ENCODE assay signal across 9 cellular contexts in genomic region chr22:19723990-19724827, GRCh38. TPM values are rescaled to one million over a fixed set of nuclear protein-coding genes. Genes with fewer than 3 reads are reported as not detected.
DNase-seq lines count a peak whose midpoint lies in the region; ATAC-seq, FAIRE-seq and TF ChIP-seq lines count a peak whose summit lies in the region.
"Had no signal": no experiment of that assay in that cellular context is flagged by ENCODE, and none has a peak within 500 bp of the region (broad histone marks: within the 10 kb centered on the region; RNA-seq: fewer than 3 reads in every experiment).

No MANE protein-coding gene starts in this region.

- H3K36me3 ChIP-seq in K562 (ENCODE audit: control insufficient read depth, insufficient read depth, low read length) (peaks cover 40% of the 10 kb centered on the region), mucosa of descending colon (ENCODE audit: low read depth) (no peaks in the 10 kb centered on the region), ascending aorta (peaks cover 10 to 18% of the 10 kb centered on the region in 2 donors)

- TF ChIP-seq RAD21 in K562 (CRISPR knock-in tag; conservative IDR thresholded peaks at IDR 0.05 in 1 of 2, IDR thresholded peaks at IDR 0.05 in 1 of 2) = peak in 1 of 2 experiments; percentile 93; a peak in 2 of 4 replicates

- peak overlapping the region; percentile 21 for H3K4me3 ChIP-seq in NB4 (ENCODE audit: low read depth, low read length)
- peak overlapping the region; percentile 55 for H3K4me3 ChIP-seq in K562
- no peak overlapping the region for H3K4me3 ChIP-seq in mucosa of descending colon
- H3K4me3 ChIP-seq in ascending aorta = no peak overlapping the region

- BruUV-seq in K562 (replicated peaks; lab: Mats Ljungman, UMichigan) = no TSS peak

- H3K27ac Mint-ChIP-seq in CD4-positive, alpha-beta T cell = no peak overlapping the region

- peaks cover 38% of the 10 kb centered on the region; the same call in 2 of the 3 replicates for H3K79me2 ChIP-seq in K562 (ENCODE audit: control insufficient read depth, insufficient read depth, low read length)

- CTCF ChIA-PET in CD4-positive, alpha-beta T cell (lab: Charles Lee) = interaction anchor here (0.6 to 1.3 kb wide), 4 partner anchors 32 to 264 kb away, joined by 3 to 4 read pairs (median 3); no protein-coding TSS in a partner anchor
- CTCF ChIA-PET in K562 (lab: Yijun Ruan, JAX; ENCODE audit: low intra/inter-chr PET ratio) = interaction anchor here (0.6 to 1.2 kb wide), 5 partner anchors 15 to 224 kb away, joined by 3 to 5 read pairs (median 4); no protein-coding TSS in a partner anchor

- in situ Hi-C loops in K562 (cut with MboI) = loop anchor here (10.0 kb wide), 1 partner anchor 391 kb away; the partner anchor contains the start of genes RANBP1 and TRMT2A

- DNase-seq in CD4-positive, alpha-beta T cell = peak in 2 of 10 experiments; percentile 14 to 37
- DNase-seq in NB4 (ENCODE audit: low read depth) = peak; percentile 72
- DNase-seq in K562 (ENCODE audit: extremely low read depth in 1 of 4, low spot score in 3 of 4) = peak; percentile 94 to 97 (median 94)
- no peak for DNase-seq in mucosa of descending colon
- no peak for DNase-seq in effector CD8-positive, alpha-beta T cell (lab: John Stamatoyannopoulos, UW)
- no peak for DNase-seq in ascending aorta (ENCODE audit: low spot score in 2 of 2)
- DNase-seq in 8988T = no peak
- no peak for DNase-seq in NCI-H345 treated with DMSO at 0.1 percent for 48 hours (lab: John Stamatoyannopoulos, UW; ENCODE audit: unreplicated experiment)

- peak; percentile 72 for TF ChIP-seq EP300 in K562 (IDR thresholded peaks at IDR 0.05; ENCODE audit: low read length)

- intact Hi-C loops in CD4-positive, alpha-beta T cell (cut with DNase I, micrococcal nuclease) = no loop called here
- intact Hi-C loops in K562 (cut with micrococcal nuclease) = loop anchor here (2.0 to 5.0 kb wide), 2 partner anchors 131 to 427 kb away; partner anchors contain the start of genes GNB1L and RTL10
- intact Hi-C loops in mucosa of descending colon (cut with DNase I, micrococcal nuclease) = no loop called here
- intact Hi-C loops in ascending aorta (cut with DNase I) = no loop called here

- H3K9ac ChIP-seq in K562 (ENCODE audit: insufficient read depth in 1 of 2, low read depth in 2 of 2, low read length in 2 of 2) = peak overlapping the region; percentile 70 to 98

- POLR2A ChIA-PET in CD4-positive, alpha-beta T cell (lab: Charles Lee) = interaction anchor here (0.7 kb wide), 1 partner anchor 186 kb away, joined by 3 read pairs; no protein-coding TSS in a partner anchor
- POLR2A ChIA-PET in K562 (lab: Yijun Ruan, JAX) = interaction anchor here (0.6 to 2.8 kb wide), 51 partner anchors 9 to 724 kb away, joined by 3 to 20 read pairs (median 4); partner anchors contain the start of genes COMT, GNB1L, RTL10 and TRMT2A

- H4K20me1 ChIP-seq in K562 (replicated peaks; ENCODE audit: control insufficient read depth, insufficient read depth, low read length) = peaks cover 40% of the 10 kb centered on the region

- ATAC-seq in CD4-positive, alpha-beta T cell (ENCODE audit: poor library complexity) = peak; percentile 78
- peak; percentile 70 for ATAC-seq in K562
- ATAC-seq in mucosa of descending colon = peak; percentile 50

- H3K27ac ChIP-seq in CD4-positive, alpha-beta T cell (ENCODE audit: low read depth, low read length) = no peak overlapping the region
- peak overlapping the region; percentile 88 for H3K27ac ChIP-seq in K562 (ENCODE audit: extremely low read depth, low read depth, low read length)
- H3K27ac ChIP-seq in ascending aorta = no peak overlapping the region

- H3K9me3 Mint-ChIP-seq in CD4-positive, alpha-beta T cell = no peaks in the 10 kb centered on the region

- FAIRE-seq in K562 (lab: Jason Lieb, UNC) = no peak

- no peaks in the 10 kb centered on the region for H3K36me3 Mint-ChIP-seq in CD4-positive, alpha-beta T cell (ENCODE audit: low read depth)

- H3K27me3 ChIP-seq in CD4-positive, alpha-beta T cell (ENCODE audit: control insufficient read depth, insufficient read depth, low read length) = peaks cover 46% of the 10 kb centered on the region
- H3K27me3 ChIP-seq in K562 (ENCODE audit: control insufficient read depth in 2 of 2, insufficient read depth in 2 of 2, low read length in 2 of 2) (no peaks in the 10 kb centered on the region; a peak in 1 of 5 replicates), ascending aorta (no peaks in the 10 kb centered on the region)

- H3K4me1 ChIP-seq in K562 (replicated peaks in 1 of 2; ENCODE audit: control insufficient read depth in 2 of 2, insufficient read depth in 2 of 2, low read length in 2 of 2) = peaks cover 45 to 90% of the 10 kb centered on the region in 2 experiments
- peaks cover 13% of the 10 kb centered on the region for H3K4me1 ChIP-seq in mucosa of descending colon (ENCODE audit: low read depth)
- H3K4me1 ChIP-seq in ascending aorta = peaks cover 2% of the 10 kb centered on the region in 2 donors

- H3K4me2 ChIP-seq in K562 (ENCODE audit: insufficient read depth, low read length) = peak overlapping the region; percentile 80

- H3K9me1 ChIP-seq in K562 (ENCODE audit: control insufficient read depth, insufficient read depth, low read length) = peaks cover 29% of the 10 kb centered on the region

- peaks cover 5% of the 10 kb centered on the region for H3K4me1 Mint-ChIP-seq in CD4-positive, alpha-beta T cell (ENCODE audit: low read depth)

- TF ChIP-seq POLR2A in NB4 (IDR thresholded peaks at IDR 0.05; ENCODE audit: extremely low read depth, insufficient read length) (no peak), K562 (conservative IDR thresholded peaks at IDR 0.05) (no peak)

- H3K27me3 Mint-ChIP-seq in CD4-positive, alpha-beta T cell = peaks cover 46% of the 10 kb centered on the region

- H2AFZ ChIP-seq in K562 (ENCODE audit: low read depth, low read length) = peak overlapping the region; percentile 79; the same call in 1 of the 2 replicates

- H3K4me3 Mint-ChIP-seq in CD4-positive, alpha-beta T cell = no peak overlapping the region

- WGBS in K562 (ENCODE audit: insufficient coverage, low coverage, missing lambda C conversion rate) = 29% methylated on average over 88 of the region's 88 CpGs

- no peaks in the 10 kb centered on the region for H3K9me3 ChIP-seq in CD4-positive, alpha-beta T cell (ENCODE audit: control insufficient read depth, low read length)
- H3K9me3 ChIP-seq in K562 (replicated peaks; ENCODE audit: control insufficient read depth, insufficient read depth, low read depth, low read length) (0 out of 2 replicates have a peak, but pooled peaks cover 2% of the 10 kb centered on the region), mucosa of descending colon (no peaks in the 10 kb centered on the region), ascending aorta (no peaks in the 10 kb centered on the region)

- no peak for TF ChIP-seq CTCF in CD4-positive, alpha-beta T cell (IDR thresholded peaks at IDR 0.05)
- TF ChIP-seq CTCF in NB4 (IDR thresholded peaks at IDR 0.05; ENCODE audit: low read depth, low read length) = peak; percentile 21
- peak; percentile 72 to 98 (median 97); a peak in 5 of 6 replicates for TF ChIP-seq CTCF in K562 (IDR thresholded peaks at IDR 0.05 in 2 of 3, conservative IDR thresholded peaks at IDR 0.05 in 1 of 3; ENCODE audit: insufficient read depth in 2 of 3, low read depth in 1 of 3, low read length in 3 of 3)
- TF ChIP-seq CTCF in mucosa of descending colon (IDR thresholded peaks at IDR 0.05) = no peak
- no peak for TF ChIP-seq CTCF in ascending aorta (IDR thresholded peaks at IDR 0.05)

RNA-seq across cellular contexts. Expression of gene GP1BB, which starts 0.9 kb away (rescaled TPM):
- total RNA-seq in CD4-positive, alpha-beta T cell = under 1 TPM in 1 of 2 experiments, not detected in 1; 0.22 TPM
- total RNA-seq in K562 (2011; cell fraction: chromatin; rRNA removed; ENCODE audit: low replicate concordance) = 12.5 and 89.3 TPM in 2 replicates
- total RNA-seq in K562 (2011; cell fraction: nucleolus; rRNA removed) = 145 and 149 TPM in 2 replicates
- 44.7 and 52.3 TPM in 2 replicates for total RNA-seq in K562 (2011; cell fraction: nucleoplasm; rRNA removed)
- 85.2 and 90.0 TPM in 2 replicates for total RNA-seq in K562 (2014; rRNA removed)
- total RNA-seq in K562 (2014; rRNA removed; fragmentation: Illumina TruSeq; extraction: Trizol) = 2.1 and 2.8 TPM in 2 replicates
- total RNA-seq in K562 (2015; rRNA removed; fragmentation: Illumina TruSeq; extraction: Trizol) = 1.6 and 5.2 TPM in 2 replicates
- 139 and 162 TPM in 2 replicates for total RNA-seq in K562 (2021)
- 9.2 and 33.6 TPM in 2 replicates for polyA plus RNA-seq in K562 (2011; rRNA removed)
- 60.0 and 286 TPM in 2 replicates for polyA plus RNA-seq in K562 (2011; cell fraction: cytosol; rRNA removed)
- 103 and 165 TPM in 2 replicates for polyA plus RNA-seq in K562 (2011; cell fraction: nucleus; rRNA removed)
- 49.9 and 97.0 TPM in 2 replicates for polyA plus RNA-seq in K562 (2012)
- 1.6 and 15.2 TPM in 2 replicates for polyA plus RNA-seq in K562 (2014; fragmentation: Illumina TruSeq; extraction: Trizol)
- 1 to 10 TPM in 1 of 2 experiments, under 1 TPM in 1; 0.69 to 1.1 TPM for polyA plus RNA-seq in K562 (2014; fragmentation: Nextera tagmentation; extraction: Ambion mirVana)
- 110 and 150 TPM in 2 replicates for polyA plus RNA-seq in K562 (2014; rRNA removed)
- polyA minus RNA-seq in K562 (2011; rRNA and poly(A)+ RNA removed) = 2.4 and 2.8 TPM in 2 replicates
- 43.2 and 113 TPM in 2 replicates for polyA minus RNA-seq in K562 (2011; cell fraction: cytosol; rRNA and poly(A)+ RNA removed)
- 19.4 and 37.3 TPM in 2 replicates for polyA minus RNA-seq in K562 (2011; cell fraction: nucleus; rRNA and poly(A)+ RNA removed)
- 1 to 10 TPM in 1 of 3 donors, under 1 TPM in 2; 0.34 to 1.5 (median 0.41) TPM for total RNA-seq in mucosa of descending colon
- 50.2 TPM for total RNA-seq in ascending aorta
- total RNA-seq: T-helper 2 cell treated with Interferon-gamma antibody and Interleukin-4, amounts not matched to agents 100 ng/mL and 5 ng/mL, for 36 hours had no signal

RNA-seq across cellular contexts. Expression of gene SEPTIN5, which starts 9.9 kb away (rescaled TPM):
- under 1 TPM; 0.71 to 0.75 TPM for total RNA-seq in CD4-positive, alpha-beta T cell
- total RNA-seq in K562 (2011; cell fraction: chromatin; rRNA removed; ENCODE audit: low replicate concordance) = 625 and 1,610 TPM in 2 replicates
- 538 and 650 TPM in 2 replicates for total RNA-seq in K562 (2011; cell fraction: nucleolus; rRNA removed)
- 407 and 495 TPM in 2 replicates for total RNA-seq in K562 (2011; cell fraction: nucleoplasm; rRNA removed)
- total RNA-seq in K562 (2014; rRNA removed) (116 and 125 TPM in 2 replicates), K562 (2014; rRNA removed; fragmentation: Illumina TruSeq; extraction: Trizol) (92.5 and 94.6 TPM in 2 replicates), K562 (2015; rRNA removed; fragmentation: Illumina TruSeq; extraction: Trizol) (28.1 and 34.9 TPM in 2 replicates), K562 (2021) (177 and 195 TPM in 2 replicates), mucosa of descending colon (10 to 100 TPM in 1 of 3 donors, 1 to 10 TPM in 2; 1.2 to 17.8 (median 2.7) TPM), ascending aorta (105 TPM)
- polyA plus RNA-seq in K562 (2011; rRNA removed) (119 and 238 TPM in 2 replicates), K562 (2014; fragmentation: Illumina TruSeq; extraction: Trizol) (135 and 164 TPM in 2 replicates), K562 (2014; fragmentation: Nextera tagmentation; extraction: Ambion mirVana) (1 to 10 TPM in 1 of 2 experiments, under 1 TPM in 1; 0.03 to 1.9 TPM), K562 (2014; rRNA removed) (129 and 135 TPM in 2 replicates)
- polyA plus RNA-seq in K562 (2011; cell fraction: cytosol; rRNA removed) = 143 and 156 TPM in 2 replicates
- 671 and 957 TPM in 2 replicates for polyA plus RNA-seq in K562 (2011; cell fraction: nucleus; rRNA removed)
- polyA plus RNA-seq in K562 (2012) = 122 and 123 TPM in 2 replicates
- polyA minus RNA-seq in K562 (2011; rRNA and poly(A)+ RNA removed) = 306 and 458 TPM in 2 replicates
- polyA minus RNA-seq in K562 (2011; cell fraction: cytosol; rRNA and poly(A)+ RNA removed) = 83.2 and 205 TPM in 2 replicates
- 284 and 666 TPM in 2 replicates for polyA minus RNA-seq in K562 (2011; cell fraction: nucleus; rRNA and poly(A)+ RNA removed)
- total RNA-seq: T-helper 2 cell treated with Interferon-gamma antibody and Interleukin-4, amounts not matched to agents 100 ng/mL and 5 ng/mL, for 36 hours had no signal

RNA-seq across cellular contexts. Expression of gene TBX1, which starts 36.4 kb away (rescaled TPM):
- total RNA-seq in CD4-positive, alpha-beta T cell = not detected
- 31.9 and 90.7 TPM in 2 replicates for total RNA-seq in K562 (2011; cell fraction: chromatin; rRNA removed; ENCODE audit: low replicate concordance)
- total RNA-seq in K562 (2011; cell fraction: nucleolus; rRNA removed) = 41.9 and 52.4 TPM in 2 replicates
- 40.6 and 47.0 TPM in 2 replicates for total RNA-seq in K562 (2011; cell fraction: nucleoplasm; rRNA removed)
- total RNA-seq in K562 (2014; rRNA removed) (8.9 and 14.0 TPM in 2 replicates), K562 (2014; rRNA removed; fragmentation: Illumina TruSeq; extraction: Trizol) (2.1 and 2.6 TPM in 2 replicates), K562 (2015; rRNA removed; fragmentation: Illumina TruSeq; extraction: Trizol) (3.5 and 3.9 TPM in 2 replicates), K562 (2021) (34.2 and 35.0 TPM in 2 replicates), mucosa of descending colon (1 to 10 TPM in 2 of 3 donors, under 1 TPM in 1; 0.90 to 4.1 (median 2.9) TPM), ascending aorta (not detected)
- polyA plus RNA-seq in K562 (2011; rRNA removed) (2.5 and 9.5 TPM in 2 replicates), K562 (2014; fragmentation: Illumina TruSeq; extraction: Trizol) (8.0 and 12.8 TPM in 2 replicates), K562 (2014; fragmentation: Nextera tagmentation; extraction: Ambion mirVana) (under 1 TPM; 0.07 to 0.11 TPM), K562 (2014; rRNA removed) (14.7 and 17.1 TPM in 2 replicates)
- polyA plus RNA-seq in K562 (2011; cell fraction: cytosol; rRNA removed) = 5.8 and 7.7 TPM in 2 replicates
- polyA plus RNA-seq in K562 (2011; cell fraction: nucleus; rRNA removed) = 55.1 and 87.1 TPM in 2 replicates
- polyA plus RNA-seq in K562 (2012) = 12.4 and 14.0 TPM in 2 replicates
- polyA minus RNA-seq in K562 (2011; rRNA and poly(A)+ RNA removed) = 2.2 and 5.5 TPM in 2 replicates
- 5.4 and 22.9 TPM in 2 replicates for polyA minus RNA-seq in K562 (2011; cell fraction: cytosol; rRNA and poly(A)+ RNA removed)
- 20.1 and 45.7 TPM in 2 replicates for polyA minus RNA-seq in K562 (2011; cell fraction: nucleus; rRNA and poly(A)+ RNA removed)

Comparison
In these comparisons a context has a peak if more than half of its experiments do, and no peak if none do; other contexts are left out.
1. DNase-seq: peak in NB4 (single experiment) and K562 (4 of 4); none in mucosa of descending colon (0 of 3), effector CD8-positive, alpha-beta T cell (single experiment), ascending aorta (0 of 2), 8988T (single experiment) and NCI-H345 treated with DMSO at 0.1 percent for 48 hours (single experiment).
2. CTCF ChIP-seq: peak in NB4 (single experiment) and K562 (3 of 3); none in CD4-positive, alpha-beta T cell (single experiment), mucosa of descending colon (single experiment) and ascending aorta (0 of 3).
3. H3K4me3 ChIP-seq: peak in NB4 (single experiment) and K562 (single experiment); none in mucosa of descending colon (single experiment) and ascending aorta (0 of 2).
4. Peak in every context shown above with its lines, with median percentiles within 50 percentile points of each other: ATAC-seq.